ENCODE assay signal across 8 cellular contexts in the genomic region with DNA sequence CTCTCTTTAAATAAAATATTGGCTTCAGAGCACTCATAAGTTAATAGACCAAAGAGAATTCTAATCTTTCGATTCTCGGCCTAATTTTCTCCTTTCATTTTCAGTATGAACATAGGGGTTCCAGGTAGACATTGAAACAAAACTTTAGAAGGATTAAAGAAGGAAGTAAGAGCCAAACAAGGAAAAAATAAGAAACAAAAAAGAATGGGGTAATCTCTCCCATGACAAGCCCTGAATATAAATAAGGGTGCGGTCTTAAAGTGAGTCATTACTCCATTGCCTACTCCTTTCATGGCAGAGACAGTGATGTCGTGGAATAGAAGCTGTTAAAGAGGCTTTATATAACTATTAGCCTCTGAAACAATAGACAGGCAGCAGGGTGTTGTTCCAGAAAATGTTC.
DNase-seq lines count a peak whose midpoint lies in the region; ATAC-seq and TF ChIP-seq lines count a peak whose summit lies in the region.

No MANE protein-coding gene starts in this region.

- H3K27ac Mint-ChIP-seq in natural killer cell treated with Interleukin-12 subunit alpha and Interleukin-12 subunit beta and Interleukin-15 and Interleukin-18, amount 100 ng/mL, for 72 hours, result no peak overlapping the region

- ATAC-seq in GM19351 (IDR thresholded peaks at IDR 0.05; ENCODE audit: unreplicated experiment) (peak; percentile 84), HG03442 (IDR thresholded peaks at IDR 0.05; ENCODE audit: unreplicated experiment) (peak; percentile 84), HG03439 (IDR thresholded peaks at IDR 0.05; ENCODE audit: unreplicated experiment) (no peak)
- no peak for ATAC-seq in natural killer cell treated with Interleukin-12 subunit alpha and Interleukin-12 subunit beta and Interleukin-15 and Interleukin-18, amount 100 ng/mL, for 72 hours

- no peak overlapping the region for H3K4me3 ChIP-seq in AG10803 (ENCODE audit: low read length)

- no peak overlapping the region for H3K4me3 Mint-ChIP-seq in natural killer cell treated with Interleukin-12 subunit alpha and Interleukin-12 subunit beta and Interleukin-15 and Interleukin-18, amount 100 ng/mL, for 72 hours

- no peaks in the 10 kb centered on the region for H3K4me1 Mint-ChIP-seq in natural killer cell treated with Interleukin-12 subunit alpha and Interleukin-12 subunit beta and Interleukin-15 and Interleukin-18, amount 100 ng/mL, for 72 hours (ENCODE audit: low read depth in 2 of 2)

- DNase-seq in AG10803 (ENCODE audit: low read depth) (peak; percentile 59), dedifferentiated amniotic fluid mesenchymal stem cell (ENCODE audit: extremely low spot score) (peak; percentile 40), DMS79 (lab: John Stamatoyannopoulos, UW) (no peak)
- no peak for DNase-seq in natural killer cell treated with Interleukin-12 subunit alpha and Interleukin-12 subunit beta and Interleukin-15 and Interleukin-18, amount 100 ng/mL, for 72 hours (ENCODE audit: low spot score)
- no peak for DNase-seq in stimulated activated CD4-positive, alpha-beta T cell treated with anti-CD3 and anti-CD28 coated beads, Interleukin-2, amount 100 ng/mL, for 48 hours

- H3K27me3 Mint-ChIP-seq in natural killer cell treated with Interleukin-12 subunit alpha and Interleukin-12 subunit beta and Interleukin-15 and Interleukin-18, amount 100 ng/mL, for 72 hours, result no peaks in the 10 kb centered on the region

- H3K9me3 Mint-ChIP-seq in natural killer cell treated with Interleukin-12 subunit alpha and Interleukin-12 subunit beta and Interleukin-15 and Interleukin-18, amount 100 ng/mL, for 72 hours, result no peaks in the 10 kb centered on the region

- TF ChIP-seq CTCF in AG10803 (conservative IDR thresholded peaks at IDR 0.05; ENCODE audit: low read length), result no peak

- no peaks in the 10 kb centered on the region for H3K36me3 Mint-ChIP-seq in natural killer cell treated with Interleukin-12 subunit alpha and Interleukin-12 subunit beta and Interleukin-15 and Interleukin-18, amount 100 ng/mL, for 72 hours

Comparison
In these comparisons a context has a peak if more than half of its experiments do, and no peak if none do; other contexts are left out.
1. DNase-seq: peak in AG10803 (single experiment) and dedifferentiated amniotic fluid mesenchymal stem cell (single experiment); none in natural killer cell treated with Interleukin-12 subunit alpha and Interleukin-12 subunit beta and Interleukin-15 and Interleukin-18, amount 100 ng/mL, for 72 hours (single experiment), stimulated activated CD4-positive, alpha-beta T cell treated with anti-CD3 and anti-CD28 coated beads, Interleukin-2, amount 100 ng/mL, for 48 hours (0 of 2) and DMS79 (single experiment).
2. ATAC-seq: peak in GM19351 (single experiment) and HG03442 (single experiment); none in natural killer cell treated with Interleukin-12 subunit alpha and Interleukin-12 subunit beta and Interleukin-15 and Interleukin-18, amount 100 ng/mL, for 72 hours (0 of 2) and HG03439 (single experiment).